8 cellular contexts compared by ENCODE assay signal in genomic region chr22:35539487-35539886, GRCh38. TPM values are rescaled to one million over a fixed set of nuclear protein-coding genes. Genes with fewer than 3 reads are reported as not detected.
DNase-seq lines count a peak whose midpoint lies in the region; ATAC-seq, FAIRE-seq and TF ChIP-seq lines count a peak whose summit lies in the region.

No MANE protein-coding gene starts in this region.

- H3K27me3 ChIP-seq in left ventricle myocardium inferior (ENCODE audit: low read depth): peaks cover 24% of the 10 kb centered on the region

- TF ChIP-seq CTCF in left ventricle myocardium inferior (IDR thresholded peaks at IDR 0.05; ENCODE audit: borderline replicate concordance) (no peak), mesothelial cell of epicardium (IDR thresholded peaks at IDR 0.05; ENCODE audit: unreplicated experiment) (no peak)

- no peaks in the 10 kb centered on the region for H3K36me3 ChIP-seq in left ventricle myocardium inferior

- H3K4me1 ChIP-seq in left ventricle myocardium inferior: peaks cover 41% of the 10 kb centered on the region

- ATAC-seq in left ventricle myocardium superior: no peak
- ATAC-seq in HG03025 (IDR thresholded peaks at IDR 0.05; ENCODE audit: low FRiP score, unreplicated experiment): no peak

- H3K36me3 Mint-ChIP-seq in activated naive CD8-positive, alpha-beta T cell treated with anti-CD3 and anti-CD28 coated beads for 36 hours: no peaks in the 10 kb centered on the region
- H3K36me3 Mint-ChIP-seq in mesothelial cell of epicardium: no peaks in the 10 kb centered on the region

- peaks cover 28% of the 10 kb centered on the region for H3K27me3 Mint-ChIP-seq in activated naive CD8-positive, alpha-beta T cell treated with anti-CD3 and anti-CD28 coated beads for 36 hours
- H3K27me3 Mint-ChIP-seq in mesothelial cell of epicardium (ENCODE audit: low read depth): peaks cover 71% of the 10 kb centered on the region

- no peak overlapping the region for H3K27ac Mint-ChIP-seq in activated naive CD8-positive, alpha-beta T cell treated with anti-CD3 and anti-CD28 coated beads for 36 hours
- H3K27ac Mint-ChIP-seq in mesothelial cell of epicardium: no peak overlapping the region

- FAIRE-seq in urothelium cell line (lab: Jason Lieb, UNC): peak; percentile 35

- DNase-seq in left ventricle myocardium inferior: no peak
- no peak for DNase-seq in left ventricle myocardium superior
- DNase-seq in activated naive CD8-positive, alpha-beta T cell treated with anti-CD3 and anti-CD28 coated beads for 36 hours: no peak
- DNase-seq in mesothelial cell of epicardium (ENCODE audit: low spot score in 2 of 2, unreplicated experiment in 2 of 2): no peak
- DNase-seq in urothelium cell line (ENCODE audit: low spot score): no peak
- no peak for DNase-seq in NCI-H1048 (lab: John Stamatoyannopoulos, UW)
- DNase-seq in NAMALWA (ENCODE audit: low spot score): no peak

- H3K4me3 Mint-ChIP-seq in activated naive CD8-positive, alpha-beta T cell treated with anti-CD3 and anti-CD28 coated beads for 36 hours: peak overlapping the region; percentile 41
- H3K4me3 Mint-ChIP-seq in mesothelial cell of epicardium: peak overlapping the region; percentile 46

- peaks cover 10% of the 10 kb centered on the region for H3K4me1 Mint-ChIP-seq in activated naive CD8-positive, alpha-beta T cell treated with anti-CD3 and anti-CD28 coated beads for 36 hours
- H3K4me1 Mint-ChIP-seq in mesothelial cell of epicardium: peaks cover 2% of the 10 kb centered on the region

- intact Hi-C loops in left ventricle myocardium inferior (cut with micrococcal nuclease): no loop called here
- intact Hi-C loops in left ventricle myocardium superior (cut with micrococcal nuclease): no loop called here

- H3K9me3 Mint-ChIP-seq in activated naive CD8-positive, alpha-beta T cell treated with anti-CD3 and anti-CD28 coated beads for 36 hours: no peaks in the 10 kb centered on the region
- no peaks in the 10 kb centered on the region for H3K9me3 Mint-ChIP-seq in mesothelial cell of epicardium

- peak overlapping the region; percentile 71 for H3K4me3 ChIP-seq in left ventricle myocardium inferior

- peak overlapping the region; percentile 76 for H3K27ac ChIP-seq in left ventricle myocardium inferior (replicated peaks)

- H3K9me3 ChIP-seq in left ventricle myocardium inferior (replicated peaks): no peaks in the 10 kb centered on the region

RNA-seq across cellular contexts. Expression of gene RASD2, which starts 1.1 kb away (rescaled TPM):
- 5.0 TPM for total RNA-seq in left ventricle myocardium inferior
- 9.4 TPM for total RNA-seq in left ventricle myocardium superior
- total RNA-seq in activated naive CD8-positive, alpha-beta T cell treated with anti-CD3 and anti-CD28 coated beads for 36 hours: under 1 TPM; 0.06 to 0.16 TPM
- total RNA-seq in mesothelial cell of epicardium: 0.14 to 0.20 TPM in 2 of 3 replicates, not detected in the other
